In the genomic region with DNA sequence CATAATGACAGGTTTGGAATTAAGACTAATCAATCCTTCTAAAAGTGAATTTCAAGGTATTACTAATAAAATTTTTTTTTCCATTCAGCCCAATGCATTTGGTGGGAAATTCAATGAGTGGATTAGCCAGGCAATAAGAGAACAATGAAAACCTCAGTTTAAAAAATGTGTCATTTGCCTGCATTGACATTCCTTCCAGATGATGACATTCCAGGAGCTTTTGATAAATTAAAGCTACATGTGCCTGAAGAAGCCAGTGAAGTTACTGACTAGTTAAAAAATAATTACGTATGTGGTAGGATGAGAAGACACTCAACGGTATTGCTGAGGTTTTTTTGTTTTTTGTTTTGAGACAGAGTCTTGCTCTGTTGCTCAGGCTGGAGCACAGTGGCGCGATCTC, we compare ENCODE assay signal across 28 cellular contexts. TPM values are rescaled to one million over a fixed set of nuclear protein-coding genes. Genes with fewer than 3 reads are reported as not detected.
DNase-seq lines count a peak whose midpoint lies in the region; ATAC-seq, FAIRE-seq and TF ChIP-seq lines count a peak whose summit lies in the region.
"Had no signal": no experiment of that assay in that cellular context is flagged by ENCODE, and none has a peak within 500 bp of the region (broad histone marks: within the 10 kb centered on the region; RNA-seq: fewer than 3 reads in every experiment).

No MANE protein-coding gene starts in this region.

- no peaks in the 10 kb centered on the region for H3K36me3 ChIP-seq in mammary epithelial cell (ENCODE audit: insufficient read depth, low read length)
- H3K36me3 ChIP-seq in bronchial epithelial cell (ENCODE audit: control insufficient read depth, insufficient read depth, low read length) = no peaks in the 10 kb centered on the region
- H3K36me3 ChIP-seq: gastroesophageal sphincter, left ventricle myocardium inferior, MG63 had no signal

- H3K9me3 ChIP-seq in mammary epithelial cell (replicated peaks; ENCODE audit: insufficient read depth, low read length) = no peaks in the 10 kb centered on the region
- H3K9me3 ChIP-seq: gastroesophageal sphincter, left ventricle myocardium inferior, MG63 had no signal

- peak overlapping the region; percentile 3 for H3K4me2 ChIP-seq in mammary epithelial cell (ENCODE audit: insufficient read depth, low read depth, low read length)

- CTCF ChIA-PET in mammary epithelial cell (lab: Charles Lee; ENCODE audit: low non-redundant PET) (no interaction called here), MCF 10A (lab: Yijun Ruan, JAX) (interaction anchor here (0.7 to 1.3 kb wide), 5 partner anchors 8 to 1332 kb away, joined by 3 to 5 read pairs (median 3); no protein-coding TSS in a partner anchor)

- dilution Hi-C loops in mammary epithelial cell (cut with HindIII; ENCODE audit: low sequenced_read_pairs) = no loop called here

- no peaks in the 10 kb centered on the region for H3K4me1 Mint-ChIP-seq in MCF 10A (ENCODE audit: insufficient read depth, unreplicated experiment)
- H3K4me1 Mint-ChIP-seq in T-helper 2 cell treated with Interferon-gamma antibody and Interleukin-4, amounts not matched to agents 5 μg/mL and 100 μg/mL, for 36 hours (ENCODE audit: low read depth) = no peaks in the 10 kb centered on the region
- H3K4me1 Mint-ChIP-seq: CD4-positive, CD25-positive, alpha-beta regulatory T cell; central memory CD8-positive, alpha-beta T cell had no signal

- no peaks in the 10 kb centered on the region for H3K4me1 ChIP-seq in mammary epithelial cell (ENCODE audit: insufficient read depth, low read length)
- H3K4me1 ChIP-seq: gastroesophageal sphincter, left ventricle myocardium inferior had no signal

- in situ Hi-C loops in mammary epithelial cell (cut with MboI; ENCODE audit: low sequenced_read_pairs in 2 of 2) = no loop called here

- no peak overlapping the region for H3K27ac Mint-ChIP-seq in MCF 10A (ENCODE audit: low read depth, unreplicated experiment)
- H3K27ac Mint-ChIP-seq in T-helper 2 cell treated with Interferon-gamma antibody and Interleukin-4, amounts not matched to agents 5 μg/mL and 100 μg/mL, for 36 hours = no peak overlapping the region
- H3K27ac Mint-ChIP-seq: activated naive CD8-positive, alpha-beta T cell treated with anti-CD3 and anti-CD28 coated beads for 36 hours; CD4-positive, CD25-positive, alpha-beta regulatory T cell; naive B cell had no signal

- ATAC-seq in GM18519 (IDR thresholded peaks at IDR 0.05; ENCODE audit: low FRiP score, unreplicated experiment) = no peak
- ATAC-seq: gastroesophageal sphincter; stimulated activated naive CD8-positive, alpha-beta T cell treated with anti-CD3 and anti-CD28 coated beads, Interleukin-15, Interleukin-2, amounts not matched to agents 100 U/mL and 50 U/mL, for 24 hours had no signal

- no peaks in the 10 kb centered on the region for H4K20me1 ChIP-seq in mammary epithelial cell (ENCODE audit: insufficient read depth, low read length)

- no peak overlapping the region for H3K9ac ChIP-seq in mammary epithelial cell (ENCODE audit: insufficient read depth, low read length)

- no peak overlapping the region for H3K4me3 ChIP-seq in mammary epithelial cell (replicated peaks in 1 of 3; ENCODE audit: insufficient read depth in 1 of 3, low read depth in 2 of 3, low read length in 3 of 3)
- no peak overlapping the region for H3K4me3 ChIP-seq in bronchial epithelial cell (ENCODE audit: low read depth, low read length)
- H3K4me3 ChIP-seq: gastroesophageal sphincter, left ventricle myocardium inferior, MG63 had no signal

- intact Hi-C loops in mammary epithelial cell (cut with micrococcal nuclease) = no loop called here
- intact Hi-C loops in MCF 10A (cut with micrococcal nuclease) = no loop called here

- H3K79me2 ChIP-seq in mammary epithelial cell (ENCODE audit: insufficient read depth, low read length) = no peaks in the 10 kb centered on the region

- BruUV-seq in mammary epithelial cell (replicated peaks; lab: Mats Ljungman, UMichigan) = no TSS peak
- no TSS peak for BruUV-seq in MCF 10A (replicated peaks; lab: Mats Ljungman, UMichigan)

- WGBS in mammary epithelial cell (ENCODE audit: low coverage, missing lambda C conversion rate) = 77% methylated on average over 4 of the region's 4 CpGs

- no peaks in the 10 kb centered on the region for H3K27me3 Mint-ChIP-seq in MCF 10A (ENCODE audit: insufficient read depth, unreplicated experiment)
- peaks cover 4% of the 10 kb centered on the region for H3K27me3 Mint-ChIP-seq in T-helper 2 cell treated with Interferon-gamma antibody and Interleukin-4, amounts not matched to agents 5 μg/mL and 100 μg/mL, for 36 hours (ENCODE audit: low read depth)
- H3K27me3 Mint-ChIP-seq: central memory CD8-positive, alpha-beta T cell; naive B cell had no signal

- no peak overlapping the region for H3K4me3 Mint-ChIP-seq in MCF 10A (ENCODE audit: unreplicated experiment)
- H3K4me3 Mint-ChIP-seq in T-helper 2 cell treated with Interferon-gamma antibody and Interleukin-4, amounts not matched to agents 5 μg/mL and 100 μg/mL, for 36 hours = no peak overlapping the region
- H3K4me3 Mint-ChIP-seq: activated naive CD8-positive, alpha-beta T cell treated with anti-CD3 and anti-CD28 coated beads for 36 hours; CD4-positive, CD25-positive, alpha-beta regulatory T cell; central memory CD8-positive, alpha-beta T cell; naive B cell had no signal

- no peak for TF ChIP-seq CTCF in mammary epithelial cell (conservative IDR thresholded peaks at IDR 0.05 in 1 of 2, IDR thresholded peaks at IDR 0.05 in 1 of 2; ENCODE audit: extremely low read depth in 1 of 2, insufficient read depth in 1 of 2, low read depth in 1 of 2, low read length in 2 of 2)
- no peak for TF ChIP-seq CTCF in MCF 10A (IDR thresholded peaks at IDR 0.05; ENCODE audit: unreplicated experiment)
- TF ChIP-seq CTCF in bronchial epithelial cell (IDR thresholded peaks at IDR 0.05; ENCODE audit: insufficient read depth, low read length, severe bottlenecking) = no peak

- no peak overlapping the region for H2AFZ ChIP-seq in mammary epithelial cell (ENCODE audit: low read depth, low read length)

- H3K9me3 Mint-ChIP-seq in MCF 10A (ENCODE audit: unreplicated experiment) = no peaks in the 10 kb centered on the region
- H3K9me3 Mint-ChIP-seq in T-helper 2 cell treated with Interferon-gamma antibody and Interleukin-4, amounts not matched to agents 5 μg/mL and 100 μg/mL, for 36 hours = no peaks in the 10 kb centered on the region
- H3K9me3 Mint-ChIP-seq: activated naive CD8-positive, alpha-beta T cell treated with anti-CD3 and anti-CD28 coated beads for 36 hours; central memory CD8-positive, alpha-beta T cell had no signal

- FAIRE-seq in RCC 7860 (lab: Jason Lieb, UNC) = peak; percentile 75
- FAIRE-seq in bronchial epithelial cell (lab: Jason Lieb, UNC) = no peak
- no peak for FAIRE-seq in urothelium cell line (lab: Jason Lieb, UNC)

- peak; percentile 39 for DNase-seq in mammary epithelial cell
- no peak for DNase-seq in MCF 10A (ENCODE audit: unreplicated experiment)
- peak; percentile 79 for DNase-seq in RCC 7860 (ENCODE audit: low spot score)
- DNase-seq in bronchial epithelial cell (ENCODE audit: low read depth) = peak; percentile 27
- DNase-seq in urothelium cell line (ENCODE audit: low spot score) = peak; percentile 54
- no peak for DNase-seq in NCI-H2196 treated with DMSO at 0.1 percent for 48 hours (lab: John Stamatoyannopoulos, UW; ENCODE audit: unreplicated experiment)
- no peak for DNase-seq in T-helper 2 cell treated with Interferon-gamma antibody and Interleukin-4, amounts not matched to agents 5 μg/mL and 100 μg/mL, for 36 hours (ENCODE audit: low spot score)
- DNase-seq: activated effector memory CD4-positive, alpha-beta T cell treated with Interleukin-2 at 50 U/mL for 16 hours; activated naive CD8-positive, alpha-beta T cell treated with anti-CD3 and anti-CD28 coated beads for 36 hours; activated T-cell treated with anti-CD3 and anti-CD28 coated beads for 4 hours; aorta; CD4-positive, CD25-positive, alpha-beta regulatory T cell; GF-D8; hippocampal formation; left ventricle myocardium inferior; MG63; naive B cell; NCI-H1417 treated with DMSO at 0.1 percent for 48 hours; NCI-H2081; NCI-H226; NCI-H69; occipital lobe; stimulated activated naive CD8-positive, alpha-beta T cell treated with anti-CD3 and anti-CD28 coated beads, Interleukin-15, Interleukin-2, amounts not matched to agents 100 U/mL and 50 U/mL, for 24 hours had no signal

- H3K27ac ChIP-seq in mammary epithelial cell (ENCODE audit: insufficient read depth, low read depth, low read length) = no peak overlapping the region
- H3K27ac ChIP-seq: 22Rv1, gastroesophageal sphincter, left ventricle myocardium inferior, RWPE1 had no signal

- POLR2A ChIA-PET in MCF 10A (lab: Yijun Ruan, JAX) = interaction anchor here (1.2 kb wide), 1 partner anchor 8 kb away, joined by 3 read pairs; no protein-coding TSS in a partner anchor

- H3K36me3 Mint-ChIP-seq in MCF 10A (ENCODE audit: insufficient read depth, unreplicated experiment) = no peaks in the 10 kb centered on the region
- H3K36me3 Mint-ChIP-seq in T-helper 2 cell treated with Interferon-gamma antibody and Interleukin-4, amounts not matched to agents 5 μg/mL and 100 μg/mL, for 36 hours (ENCODE audit: low read depth) = no peaks in the 10 kb centered on the region
- H3K36me3 Mint-ChIP-seq: activated naive CD8-positive, alpha-beta T cell treated with anti-CD3 and anti-CD28 coated beads for 36 hours; CD4-positive, CD25-positive, alpha-beta regulatory T cell; naive B cell had no signal

- H3K27me3 ChIP-seq in mammary epithelial cell (ENCODE audit: insufficient read depth, low read length) (no peaks in the 10 kb centered on the region), bronchial epithelial cell (ENCODE audit: control insufficient read depth, insufficient read depth, low read length) (no peaks in the 10 kb centered on the region)
- H3K27me3 ChIP-seq: gastroesophageal sphincter, MG63 had no signal

RNA-seq across cellular contexts. Expression of gene RC3H1, which starts 37.9 kb away (rescaled TPM):
- total RNA-seq in mammary epithelial cell = 10 to 100 TPM; 22.0 to 36.5 TPM
- 12.6 TPM for polyA plus RNA-seq in mammary epithelial cell
- polyA minus RNA-seq in mammary epithelial cell = 74.3 TPM
- total RNA-seq in MCF 10A (2022) = 25.7 and 26.9 TPM in 2 replicates
- 8.2 and 10.4 TPM in 2 replicates for total RNA-seq in bronchial epithelial cell

Comparison
In these comparisons a context has a peak if more than half of its experiments do, and no peak if none do; other contexts are left out.
1. DNase-seq: peak in mammary epithelial cell (single experiment), RCC 7860 (single experiment), bronchial epithelial cell (single experiment) and urothelium cell line (single experiment); none in MCF 10A (single experiment), NCI-H2196 treated with DMSO at 0.1 percent for 48 hours (single experiment) and T-helper 2 cell treated with Interferon-gamma antibody and Interleukin-4, amounts not matched to agents 5 μg/mL and 100 μg/mL, for 36 hours (single experiment).